Comparison of ENCODE assay signal across 31 cellular contexts in genomic region chr2:177972123-177972522, GRCh38.
"Had no signal": no experiment of that assay in that cellular context is flagged by ENCODE, and none has a peak within 500 bp of the region (broad histone marks: within the 10 kb centered on the region; RNA-seq: fewer than 3 reads in every experiment).

No MANE protein-coding gene starts in this region.

- H3K4me1 Mint-ChIP-seq: endodermal cell; memory B cell; mesothelial cell of epicardium; naive B cell; neural crest cell; stimulated activated naive CD8-positive, alpha-beta T cell treated with anti-CD3 and anti-CD28 coated beads, Interleukin-15, amount 100 ng/mL, for 72 hours had no signal

- H3K27ac Mint-ChIP-seq: endodermal cell; memory B cell; mesothelial cell of epicardium; naive B cell; natural killer cell treated with Interleukin-12 subunit alpha and Interleukin-12 subunit beta and Interleukin-15 and Interleukin-18, amount 100 ng/mL, for 72 hours; progenitor cell of endocrine pancreas; stimulated activated naive CD8-positive, alpha-beta T cell treated with anti-CD3 and anti-CD28 coated beads, Interleukin-15, amount 100 ng/mL, for 72 hours had no signal

- H3K36me3 Mint-ChIP-seq: memory B cell; mesothelial cell of epicardium; naive B cell; natural killer cell treated with Interleukin-12 subunit alpha and Interleukin-12 subunit beta and Interleukin-15 and Interleukin-18, amount 100 ng/mL, for 72 hours had no signal

- H3K4me3 Mint-ChIP-seq: endodermal cell; memory B cell; mesothelial cell of epicardium; naive B cell; natural killer cell treated with Interleukin-12 subunit alpha and Interleukin-12 subunit beta and Interleukin-15 and Interleukin-18, amount 100 ng/mL, for 72 hours; neural crest cell; stimulated activated naive CD8-positive, alpha-beta T cell treated with anti-CD3 and anti-CD28 coated beads, Interleukin-15, amount 100 ng/mL, for 72 hours had no signal

- H3K36me3 ChIP-seq: gastrocnemius medialis, neutrophil, suprapubic skin, transverse colon, vagina had no signal

- H3K4me2 ChIP-seq: smooth muscle cell had no signal

- H3K27ac ChIP-seq: dorsolateral prefrontal cortex, epithelial cell of prostate, gastrocnemius medialis, neutrophil, parathyroid adenoma, suprapubic skin, transverse colon, vagina had no signal

- H2AFZ ChIP-seq: parathyroid adenoma had no signal

- DNase-seq: dorsolateral prefrontal cortex; effector CD8-positive, alpha-beta T cell; foreskin fibroblast; gastrocnemius medialis; head of caudate nucleus; left ventricle myocardium superior; mucosa of descending colon; naive B cell; stimulated activated CD4-positive, alpha-beta T cell treated with anti-CD3 and anti-CD28 coated beads, Interleukin-12 subunit alpha, Interleukin-12 subunit beta, amount 100 ng/mL, for 4 hours; stimulated activated CD4-positive, alpha-beta T cell treated with anti-CD3 and anti-CD28 coated beads, Interleukin-1b, Interleukin-23, amount 100 ng/mL, for 48 hours; stimulated activated CD4-positive, alpha-beta T cell treated with anti-CD3 and anti-CD28 coated beads, Interleukin-4, amount 100 ng/mL, for 1 hour; stimulated activated CD8-positive, alpha-beta memory T cell treated with anti-CD3 and anti-CD28 coated beads, Interleukin-4, amount 100 ng/mL, for 48 hours; stimulated activated naive CD4-positive, alpha-beta T cell; stimulated activated naive CD8-positive, alpha-beta T cell treated with anti-CD3 and anti-CD28 coated beads, Interleukin-15, amount 100 ng/mL, for 72 hours; transverse colon had no signal

- H3K27me3 ChIP-seq: gastrocnemius medialis, neutrophil, suprapubic skin, transverse colon, vagina had no signal

- H3K9me3 Mint-ChIP-seq: endodermal cell; memory B cell; mesothelial cell of epicardium; naive B cell; natural killer cell treated with Interleukin-12 subunit alpha and Interleukin-12 subunit beta and Interleukin-15 and Interleukin-18, amount 100 ng/mL, for 72 hours; neural crest cell; stimulated activated naive CD8-positive, alpha-beta T cell treated with anti-CD3 and anti-CD28 coated beads, Interleukin-15, amount 100 ng/mL, for 72 hours had no signal

- H3K9me3 ChIP-seq: gastrocnemius medialis, mucosa of descending colon, neutrophil, suprapubic skin, transverse colon, vagina had no signal

- H3K4me1 ChIP-seq: gastrocnemius medialis, parathyroid adenoma, suprapubic skin, transverse colon, vagina had no signal

- ATAC-seq: esophagus mucosa; gastrocnemius medialis; left ventricle myocardium superior; mucosa of descending colon; natural killer cell treated with Interleukin-12 subunit alpha and Interleukin-12 subunit beta and Interleukin-15 and Interleukin-18, amount 100 ng/mL, for 72 hours; sciatic nerve; stimulated activated naive CD8-positive, alpha-beta T cell treated with anti-CD3 and anti-CD28 coated beads, Interleukin-15, amount 100 ng/mL, for 72 hours had no signal

- H3K9ac ChIP-seq: parathyroid adenoma had no signal

- FAIRE-seq: keratinocyte had no signal

- H3K4me3 ChIP-seq: dorsolateral prefrontal cortex, gastrocnemius medialis, lung, mucosa of descending colon, smooth muscle cell, suprapubic skin, transverse colon, vagina had no signal

- H3K27me3 Mint-ChIP-seq: memory B cell; natural killer cell treated with Interleukin-12 subunit alpha and Interleukin-12 subunit beta and Interleukin-15 and Interleukin-18, amount 100 ng/mL, for 72 hours; progenitor cell of endocrine pancreas; stimulated activated naive CD8-positive, alpha-beta T cell treated with anti-CD3 and anti-CD28 coated beads, Interleukin-15, amount 100 ng/mL, for 72 hours had no signal
